ENCODE assay signal across 16 cellular contexts in genomic region chr5:30539004-30539634, GRCh38.
DNase-seq lines count a peak whose midpoint lies in the region; ATAC-seq, FAIRE-seq and TF ChIP-seq lines count a peak whose summit lies in the region.
"Had no signal": no experiment of that assay in that cellular context is flagged by ENCODE, and none has a peak within 500 bp of the region (broad histone marks: within the 10 kb centered on the region; RNA-seq: fewer than 3 reads in every experiment).

No MANE protein-coding gene starts in this region.

- H3K18ac ChIP-seq in H9 (ENCODE audit: insufficient read length, low read depth, low read length): no peak overlapping the region

- no peak overlapping the region for H2AK5ac ChIP-seq in H9 (ENCODE audit: insufficient read length, low read length)

- WGBS in H9 (ENCODE audit: extremely low coverage, insufficient read length, low lambda C conversion rate): no CpG with 5 or more reads among the region's 4 CpGs

- no peak overlapping the region for H2BK12ac ChIP-seq in H9 (ENCODE audit: insufficient read length, low read depth, low read length)

- no peak overlapping the region for H3K4me3 Mint-ChIP-seq in H9
- H3K4me3 Mint-ChIP-seq: stimulated activated naive B cell treated with anti-CD40 and anti-IgM and Interleukin-4, amounts not matched to agents 10 μg/mL and 1 μg/mL and 100 μg/mL, for 72 hours had no signal

- no peaks in the 10 kb centered on the region for H3K9me3 ChIP-seq in H9 (ENCODE audit: control insufficient read depth, low read depth, low read length)
- H3K9me3 ChIP-seq: adrenal gland had no signal

- H4K20me1 ChIP-seq in H9 (ENCODE audit: control insufficient read depth, insufficient read depth, insufficient read length): no peaks in the 10 kb centered on the region

- no peak overlapping the region for H3K9ac ChIP-seq in H9 (ENCODE audit: extremely low read depth, insufficient read length, low read length)

- H2AFZ ChIP-seq in H9 (ENCODE audit: low read length): no peak overlapping the region

- DNase-seq in H9 (peak; percentile 45), bronchial epithelial cell (ENCODE audit: low read depth) (peak; percentile 29), hepatic stellate cell (ENCODE audit: low spot score) (peak; percentile 1), non-pigmented ciliary epithelial cell (ENCODE audit: low read depth) (peak; percentile 31), NCI-H1105 (lab: John Stamatoyannopoulos, UW) (no peak), DMS153 treated with DMSO at 0.1 percent for 48 hours (lab: John Stamatoyannopoulos, UW; ENCODE audit: unreplicated experiment) (no peak)
- no peak for DNase-seq in activated CD8-positive, alpha-beta memory T cell treated with anti-CD3 and anti-CD28 coated beads for 24 hours
- DNase-seq: activated T-cell treated with anti-CD3 and anti-CD28 coated beads, Interleukin-2, amount 50 U/mL, for 1 hour; adrenal gland; AML-193; DND-41; effector CD4-positive, alpha-beta T cell; stimulated activated CD4-positive, alpha-beta T cell treated with anti-CD3 and anti-CD28 coated beads, Interleukin-4, amount 100 ng/mL, for 1 hour; stimulated activated naive B cell treated with anti-CD40 and anti-IgM and Interleukin-4, amounts not matched to agents 10 μg/mL and 1 μg/mL and 100 μg/mL, for 72 hours had no signal

- no peak overlapping the region for H2BK5ac ChIP-seq in H9 (ENCODE audit: insufficient read length, low read length)

- no peaks in the 10 kb centered on the region for H3K79me2 ChIP-seq in H9 (ENCODE audit: insufficient read depth, low read length)

- H3K27ac Mint-ChIP-seq in H9: no peak overlapping the region; a peak in 1 of 7 replicates
- H3K27ac Mint-ChIP-seq: stimulated activated naive B cell treated with anti-CD40 and anti-IgM and Interleukin-4, amounts not matched to agents 10 μg/mL and 1 μg/mL and 100 μg/mL, for 72 hours had no signal

- no peak overlapping the region for H4K91ac ChIP-seq in H9 (ENCODE audit: insufficient read length, low read depth, low read length)

- ATAC-seq in HG03469 (IDR thresholded peaks at IDR 0.05; ENCODE audit: unreplicated experiment): no peak
- ATAC-seq: activated CD4-positive, CD25-positive, alpha-beta regulatory T cell treated with anti-CD3 and anti-CD28 coated beads, Interleukin-2, amount 50 U/mL, for 24 hours; stimulated activated naive B cell treated with anti-CD40 and anti-IgM and Interleukin-4, amounts not matched to agents 10 μg/mL and 1 μg/mL and 100 μg/mL, for 72 hours had no signal

- H3K4me3 ChIP-seq in bronchial epithelial cell (ENCODE audit: low read depth, low read length): no peak overlapping the region
- H3K4me3 ChIP-seq: adrenal gland had no signal

- no peaks in the 10 kb centered on the region for H3K79me1 ChIP-seq in H9 (ENCODE audit: insufficient read depth, low read depth, low read length, poor library complexity, severe bottlenecking)

- no peak for FAIRE-seq in bronchial epithelial cell (lab: Jason Lieb, UNC)

- H2BK20ac ChIP-seq in H9 (ENCODE audit: low read depth, low read length, poor library complexity, severe bottlenecking): no peak overlapping the region

- no peak overlapping the region for H3K4me2 ChIP-seq in H9 (ENCODE audit: insufficient read depth, insufficient read length, low read length)

- no peaks in the 10 kb centered on the region; a peak in 1 of 5 replicates for H3K9me3 Mint-ChIP-seq in H9

- H3K14ac ChIP-seq in H9 (ENCODE audit: insufficient read depth, low read length): no peak overlapping the region

- no peaks in the 10 kb centered on the region for H3K36me3 ChIP-seq in bronchial epithelial cell (ENCODE audit: control insufficient read depth, insufficient read depth, low read length)
- H3K36me3 ChIP-seq: adrenal gland had no signal

- H3K27ac ChIP-seq in H9 (ENCODE audit: insufficient read length, low read depth, low read length): no peak overlapping the region
- H3K27ac ChIP-seq: adrenal gland had no signal

- H3K36me3 Mint-ChIP-seq in H9 (ENCODE audit: insufficient read depth in 1 of 3, low read depth in 3 of 3): no peaks in the 10 kb centered on the region
- H3K36me3 Mint-ChIP-seq: stimulated activated naive B cell treated with anti-CD40 and anti-IgM and Interleukin-4, amounts not matched to agents 10 μg/mL and 1 μg/mL and 100 μg/mL, for 72 hours had no signal

- no peaks in the 10 kb centered on the region for H3K4me1 ChIP-seq in H9 (ENCODE audit: insufficient read depth, low read length)
- H3K4me1 ChIP-seq: adrenal gland had no signal

- no peak overlapping the region for H3K23ac ChIP-seq in H9 (ENCODE audit: insufficient read length, low read depth, low read length)

- H3K4ac ChIP-seq in H9 (ENCODE audit: low read depth, low read length): no peak overlapping the region

- H2BK15ac ChIP-seq in H9 (ENCODE audit: low read depth, low read length): no peak overlapping the region

- H3K27me3 Mint-ChIP-seq in H9 (ENCODE audit: low read depth): no peaks in the 10 kb centered on the region
- H3K27me3 Mint-ChIP-seq: stimulated activated naive B cell treated with anti-CD40 and anti-IgM and Interleukin-4, amounts not matched to agents 10 μg/mL and 1 μg/mL and 100 μg/mL, for 72 hours had no signal

- peaks cover 5 to 6% of the 10 kb centered on the region in 2 experiments; a peak in 3 of 4 replicates for H3K4me1 Mint-ChIP-seq in H9
- H3K4me1 Mint-ChIP-seq: stimulated activated naive B cell treated with anti-CD40 and anti-IgM and Interleukin-4, amounts not matched to agents 10 μg/mL and 1 μg/mL and 100 μg/mL, for 72 hours had no signal

- no peaks in the 10 kb centered on the region for H3K27me3 ChIP-seq in H9 (ENCODE audit: insufficient read depth, low read length)
- H3K27me3 ChIP-seq in bronchial epithelial cell (ENCODE audit: control insufficient read depth, insufficient read depth, low read length): no peaks in the 10 kb centered on the region
- H3K27me3 ChIP-seq: adrenal gland had no signal

- H3K56ac ChIP-seq in H9 (ENCODE audit: insufficient read length, low read depth, low read length): no peak overlapping the region

- H2BK120ac ChIP-seq in H9 (ENCODE audit: low read depth, low read length, poor library complexity, severe bottlenecking): no peak overlapping the region

- no peaks in the 10 kb centered on the region for H3K23me2 ChIP-seq in H9 (ENCODE audit: insufficient read length, low read depth, low read length, poor library complexity, severe bottlenecking)

- TF ChIP-seq CTCF in H9 (conservative IDR thresholded peaks at IDR 0.05): no peak
- TF ChIP-seq CTCF in bronchial epithelial cell (IDR thresholded peaks at IDR 0.05; ENCODE audit: insufficient read depth, low read length, severe bottlenecking): no peak

- no peak overlapping the region for H4K8ac ChIP-seq in H9 (replicated peaks; ENCODE audit: insufficient read length, low read depth, low read length)

- H3T11ph ChIP-seq in H9 (ENCODE audit: low read length): no peak overlapping the region

- H4K5ac ChIP-seq in H9 (ENCODE audit: insufficient read length, low read depth, low read length): no peak overlapping the region

Comparison
In these comparisons a context has a peak if more than half of its experiments do, and no peak if none do; other contexts are left out.
1. DNase-seq: peak in H9 (single experiment), bronchial epithelial cell (single experiment), hepatic stellate cell (single experiment) and non-pigmented ciliary epithelial cell (single experiment); none in NCI-H1105 (single experiment), DMS153 treated with DMSO at 0.1 percent for 48 hours (single experiment) and activated CD8-positive, alpha-beta memory T cell treated with anti-CD3 and anti-CD28 coated beads for 24 hours (single experiment).